Comparison of ENCODE assay signal across 9 cellular contexts in genomic region chr15:91100561-91101355, GRCh38. TPM values are rescaled to one million over a fixed set of nuclear protein-coding genes. Genes with fewer than 3 reads are reported as not detected.
A peak's percentile ranks its signal among the peaks of the same experiment; 100 is the strongest.
DNase-seq lines count a peak whose midpoint lies in the region; ATAC-seq, FAIRE-seq and TF ChIP-seq lines count a peak whose summit lies in the region.
"Had no signal": no experiment of that assay in that cellular context is flagged by ENCODE, and none has a peak within 500 bp of the region (broad histone marks: within the 10 kb centered on the region; RNA-seq: fewer than 3 reads in every experiment).

No MANE protein-coding gene starts in this region.

- TF ChIP-seq CTCF in A549 (IDR thresholded peaks at IDR 0.05) = no peak

- FAIRE-seq in A549 (lab: Jason Lieb, UNC) (no peak), GM18507 (lab: Jason Lieb, UNC) (peak; percentile 26), RCC 7860 (lab: Jason Lieb, UNC) (no peak)

- no peak for TF ChIP-seq RAD21 in A549 (conservative IDR thresholded peaks at IDR 0.05 in 1 of 2, IDR thresholded peaks at IDR 0.05 in 1 of 2)

- peaks cover 0 to 4% (median 0%) of the 10 kb centered on the region in 5 donors for H3K36me3 Mint-ChIP-seq in naive thymus-derived CD4-positive, alpha-beta T cell

- peak overlapping the region; percentile 76 to 94 (median 84) for H3K4me3 Mint-ChIP-seq in naive thymus-derived CD4-positive, alpha-beta T cell

- CTCF ChIA-PET in A549 (lab: Yijun Ruan, JAX) = interaction anchor here (1.2 kb wide), 1 partner anchor 18 kb away, joined by 3 read pairs; no protein-coding TSS in a partner anchor
- CTCF ChIA-PET in naive thymus-derived CD4-positive, alpha-beta T cell (lab: Charles Lee) = no interaction called here

- POLR2A ChIA-PET in A549 (lab: Yijun Ruan, JAX) = no interaction called here
- POLR2A ChIA-PET in naive thymus-derived CD4-positive, alpha-beta T cell (lab: Charles Lee) = no interaction called here

- TF ChIP-seq POLR2A in A549 (IDR thresholded peaks at IDR 0.05; ENCODE audit: low read length) = no peak

- H3K4me3 ChIP-seq in A549 (peak overlapping the region; percentile 45), SJCRH30 (no peak overlapping the region)
- peak overlapping the region; percentile 52 for H3K4me3 ChIP-seq in naive thymus-derived CD4-positive, alpha-beta T cell (ENCODE audit: low read length)

- peak overlapping the region; percentile 96 for H3K4me2 ChIP-seq in A549

- no peak overlapping the region for H3K27ac Mint-ChIP-seq in naive thymus-derived CD4-positive, alpha-beta T cell

- intact Hi-C loops in naive thymus-derived CD4-positive, alpha-beta T cell (cut with micrococcal nuclease) = no loop called here

- H3K4me1 ChIP-seq in A549 (peaks cover 13% of the 10 kb centered on the region; the same call in 2 of the 3 replicates), SJCRH30 (no peaks in the 10 kb centered on the region)
- peaks cover 5 to 16% of the 10 kb centered on the region in 2 donors for H3K4me1 ChIP-seq in naive thymus-derived CD4-positive, alpha-beta T cell (ENCODE audit: control insufficient read depth in 2 of 2, insufficient read depth in 2 of 2, low read length in 2 of 2)

- peaks cover 3 to 5% of the 10 kb centered on the region in 2 donors for H3K27me3 ChIP-seq in naive thymus-derived CD4-positive, alpha-beta T cell (ENCODE audit: control insufficient read depth in 2 of 2, insufficient read depth in 2 of 2, low read length in 2 of 2)
- H3K27me3 ChIP-seq in SJCRH30 = peaks cover 12% of the 10 kb centered on the region

- no peak for DNase-seq in A549 (ENCODE audit: low read depth in 1 of 2, low spot score in 1 of 2)
- DNase-seq in GM18507 (ENCODE audit: extremely low spot score, insufficient read length, low read depth) = no peak
- DNase-seq in NCI-H69 (lab: John Stamatoyannopoulos, UW) = peak; percentile 63
- DNase-seq in dermis blood vessel endothelial cell = peak; percentile 7
- peak in 1 of 9 donors; percentile 0 for DNase-seq in naive thymus-derived CD4-positive, alpha-beta T cell
- no peak for DNase-seq in SJCRH30
- no peak for DNase-seq in RCC 7860 (ENCODE audit: low spot score)
- no peak for DNase-seq in COLO829 (ENCODE audit: low spot score)

- peaks cover 3% of the 10 kb centered on the region; the same call in 1 of the 3 replicates for H3K9me3 ChIP-seq in A549
- H3K9me3 ChIP-seq in naive thymus-derived CD4-positive, alpha-beta T cell (ENCODE audit: control insufficient read depth in 2 of 3, low read length in 3 of 3) = no peaks in the 10 kb centered on the region
- no peaks in the 10 kb centered on the region for H3K9me3 ChIP-seq in SJCRH30 (replicated peaks)

- no peak for TF ChIP-seq EP300 in A549 (IDR thresholded peaks at IDR 0.05)

- H3K9me3 Mint-ChIP-seq in naive thymus-derived CD4-positive, alpha-beta T cell = no peaks in the 10 kb centered on the region

- H3K36me3 ChIP-seq in naive thymus-derived CD4-positive, alpha-beta T cell (ENCODE audit: control insufficient read depth in 2 of 3, insufficient read depth in 3 of 3, low read length in 3 of 3) = no peaks in the 10 kb centered on the region
- H3K36me3 ChIP-seq in SJCRH30 = no peaks in the 10 kb centered on the region

- ATAC-seq in A549 = peak; percentile 16 to 23; a peak in 4 of 6 replicates
- ATAC-seq in naive thymus-derived CD4-positive, alpha-beta T cell = peak; percentile 20

- H3K27ac ChIP-seq in A549 (no peak overlapping the region), SJCRH30 (no peak overlapping the region)
- H3K27ac ChIP-seq in naive thymus-derived CD4-positive, alpha-beta T cell (ENCODE audit: low read depth, low read length) = no peak overlapping the region
- H3K27ac ChIP-seq: epithelial cell of prostate had no signal

- H3K27me3 Mint-ChIP-seq in naive thymus-derived CD4-positive, alpha-beta T cell = peaks cover 73 to 93% (median 87%) of the 10 kb centered on the region in 5 donors

- 8% methylated on average over 22 of the region's 22 CpGs for WGBS in A549 (ENCODE audit: missing lambda C conversion rate)

- peaks cover 12 to 27% (median 22%) of the 10 kb centered on the region in 7 donors for H3K4me1 Mint-ChIP-seq in naive thymus-derived CD4-positive, alpha-beta T cell

TF ChIP-seq in A549, 52 proteins besides CTCF, POLR2A, EP300 and RAD21:
- TF ChIP-seq SREBF2 (IDR thresholded peaks at IDR 0.05) = no peak
- no peak for TF ChIP-seq MAZ (IDR thresholded peaks at IDR 0.05; ENCODE audit: borderline replicate concordance, low read depth, low read length)
- TF ChIP-seq CBX8 (IDR thresholded peaks at IDR 0.05) = peak; percentile 83; the same call in 1 of the 2 replicates

RNA-seq across cellular contexts. Expression of gene SV2B, which starts 0.7 kb away (rescaled TPM):
- polyA plus RNA-seq in A549 (2011; rRNA removed) = 0.03 and 0.05 TPM in 2 replicates
- polyA plus RNA-seq in A549 (2012; cell fraction: cytosol; rRNA removed) = not detected in 2 replicates
- polyA plus RNA-seq in A549 (2012; cell fraction: nucleus; rRNA removed) = not detected in 2 replicates
- not detected in 3 replicates for polyA plus RNA-seq in A549 (2017; fragmentation: RNase III; extraction: RNeasy Plus Mini Kit Qiagen cat#74134 plus additional on column Dnase treatment)
- polyA minus RNA-seq in A549 (2011; rRNA and poly(A)+ RNA removed) = 0.12 TPM in 1 of 2 replicates, not detected in the other
- total RNA-seq in dermis blood vessel endothelial cell = 0.56 and 2.6 TPM in 2 replicates
- total RNA-seq in naive thymus-derived CD4-positive, alpha-beta T cell = under 1 TPM; 0.05 to 0.16 (median 0.08) TPM
- polyA plus RNA-seq in naive thymus-derived CD4-positive, alpha-beta T cell = under 1 TPM; 0.02 to 0.06 TPM
- total RNA-seq in SJCRH30 (2014; rRNA removed; shearing (Covaris generic)) = not detected in 2 replicates

Comparison
In these comparisons a context has a peak if more than half of its experiments do, and no peak if none do; other contexts are left out.
1. DNase-seq: peak in NCI-H69 (single experiment) and dermis blood vessel endothelial cell (single experiment); none in A549 (0 of 2), GM18507 (single experiment), SJCRH30 (0 of 2), RCC 7860 (single experiment) and COLO829 (single experiment).